ENCODE assay signal across 14 cellular contexts in the genomic region with DNA sequence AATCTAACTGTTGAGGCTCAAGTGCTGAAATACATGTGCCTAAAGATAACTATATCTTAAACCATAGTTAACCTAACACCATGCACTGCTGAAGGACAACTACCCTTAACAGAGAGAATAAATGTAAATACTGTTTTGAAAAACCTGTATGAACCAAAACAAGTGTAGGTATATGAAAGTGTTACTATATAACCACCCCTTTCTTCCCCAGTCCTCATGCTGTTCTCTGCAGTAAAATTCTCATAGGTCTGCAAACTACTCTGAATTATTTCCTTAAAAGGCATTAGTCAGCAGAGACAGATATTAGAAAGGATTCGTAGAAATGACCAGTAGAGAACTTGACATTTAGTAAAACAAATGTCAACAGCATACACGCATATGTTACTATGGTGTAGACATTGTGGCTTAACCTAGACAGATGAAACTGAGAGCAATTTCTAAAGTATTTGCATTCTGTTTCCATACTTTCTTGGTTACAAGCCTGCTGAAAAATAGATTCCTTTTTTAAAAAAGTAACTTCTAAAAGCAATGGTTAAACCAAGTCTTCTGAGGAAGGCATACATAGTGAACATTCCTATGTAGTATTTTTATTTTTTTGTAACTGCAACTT. TPM values are rescaled to one million over a fixed set of nuclear protein-coding genes. Genes with fewer than 3 reads are reported as not detected.
A peak's percentile ranks its signal among the peaks of the same experiment; 100 is the strongest.
DNase-seq lines count a peak whose midpoint lies in the region; ATAC-seq and TF ChIP-seq lines count a peak whose summit lies in the region.
"Had no signal": no experiment of that assay in that cellular context is flagged by ENCODE, and none has a peak within 500 bp of the region (broad histone marks: within the 10 kb centered on the region; RNA-seq: fewer than 3 reads in every experiment).

No MANE protein-coding gene starts in this region.

- no TSS peak for BruUV-seq in MCF 10A (replicated peaks; lab: Mats Ljungman, UMichigan)

- H3K36me3 ChIP-seq in thoracic aorta: peaks cover 8% of the 10 kb centered on the region
- H3K36me3 ChIP-seq: ovary, upper lobe of right lung had no signal

- peaks cover 6% of the 10 kb centered on the region for H3K27me3 Mint-ChIP-seq in activated naive CD8-positive, alpha-beta T cell treated with anti-CD3 and anti-CD28 coated beads, Interleukin-2, amount 50 U/mL, for 24 hours
- peaks cover 30% of the 10 kb centered on the region for H3K27me3 Mint-ChIP-seq in activated naive CD8-positive, alpha-beta T cell treated with anti-CD3 and anti-CD28 coated beads for 36 hours
- no peaks in the 10 kb centered on the region for H3K27me3 Mint-ChIP-seq in MCF 10A (ENCODE audit: insufficient read depth, unreplicated experiment)

- no peak overlapping the region for H3K27ac Mint-ChIP-seq in activated naive CD8-positive, alpha-beta T cell treated with anti-CD3 and anti-CD28 coated beads, Interleukin-2, amount 50 U/mL, for 24 hours
- H3K27ac Mint-ChIP-seq in activated naive CD8-positive, alpha-beta T cell treated with anti-CD3 and anti-CD28 coated beads for 36 hours: no peak overlapping the region
- no peak overlapping the region for H3K27ac Mint-ChIP-seq in MCF 10A (ENCODE audit: low read depth, unreplicated experiment)

- POLR2A ChIA-PET in MCF 10A (lab: Yijun Ruan, JAX): interaction anchor here (1.2 kb wide), 1 partner anchor 19 kb away, joined by 3 read pairs; no protein-coding TSS in a partner anchor

- no peaks in the 10 kb centered on the region for H3K9me3 ChIP-seq in thoracic aorta
- H3K9me3 ChIP-seq: HAP-1, ovary, upper lobe of right lung had no signal

- H3K4me3 ChIP-seq in thoracic aorta: no peak overlapping the region
- H3K4me3 ChIP-seq: HAP-1, ovary, upper lobe of right lung had no signal

- H3K27me3 ChIP-seq in thoracic aorta (replicated peaks; ENCODE audit: insufficient read depth): no peaks in the 10 kb centered on the region
- H3K27me3 ChIP-seq: ovary, upper lobe of right lung had no signal

- no peaks in the 10 kb centered on the region for H3K4me1 Mint-ChIP-seq in activated naive CD8-positive, alpha-beta T cell treated with anti-CD3 and anti-CD28 coated beads, Interleukin-2, amount 50 U/mL, for 24 hours
- H3K4me1 Mint-ChIP-seq in activated naive CD8-positive, alpha-beta T cell treated with anti-CD3 and anti-CD28 coated beads for 36 hours: peaks cover 3% of the 10 kb centered on the region
- H3K4me1 Mint-ChIP-seq in MCF 10A (ENCODE audit: insufficient read depth, unreplicated experiment): no peaks in the 10 kb centered on the region

- H3K36me3 Mint-ChIP-seq in activated naive CD8-positive, alpha-beta T cell treated with anti-CD3 and anti-CD28 coated beads, Interleukin-2, amount 50 U/mL, for 24 hours (ENCODE audit: low read depth): no peaks in the 10 kb centered on the region
- H3K36me3 Mint-ChIP-seq in activated naive CD8-positive, alpha-beta T cell treated with anti-CD3 and anti-CD28 coated beads for 36 hours: peaks cover 1% of the 10 kb centered on the region
- peaks cover 7% of the 10 kb centered on the region for H3K36me3 Mint-ChIP-seq in MCF 10A (ENCODE audit: insufficient read depth, unreplicated experiment)

- DNase-seq in activated naive CD8-positive, alpha-beta T cell treated with anti-CD3 and anti-CD28 coated beads, Interleukin-2, amount 50 U/mL, for 24 hours: no peak
- DNase-seq in activated naive CD8-positive, alpha-beta T cell treated with anti-CD3 and anti-CD28 coated beads for 36 hours: no peak
- DNase-seq in thoracic aorta (ENCODE audit: low spot score) (no peak), MCF 10A (ENCODE audit: unreplicated experiment) (no peak), NCI-H2227 (lab: John Stamatoyannopoulos, UW; ENCODE audit: unreplicated experiment) (no peak)
- no peak for DNase-seq in activated naive CD4-positive, alpha-beta T cell (lab: John Stamatoyannopoulos, UW)
- DNase-seq: ovary, upper lobe of right lung had no signal

- ATAC-seq in activated naive CD8-positive, alpha-beta T cell treated with anti-CD3 and anti-CD28 coated beads, Interleukin-2, amount 50 U/mL, for 24 hours: peak; percentile 10
- peak; percentile 74 for ATAC-seq in HG02840 (IDR thresholded peaks at IDR 0.05; ENCODE audit: low FRiP score, unreplicated experiment)
- ATAC-seq in HG03558 (IDR thresholded peaks at IDR 0.05; ENCODE audit: extremely low read depth, unreplicated experiment): peak; percentile 80
- ATAC-seq in thoracic aorta (ENCODE audit: insufficient number of reproducible peaks, low FRiP score, low read depth): no peak
- ATAC-seq: Panc1, upper lobe of right lung had no signal

- CTCF ChIA-PET in MCF 10A (lab: Yijun Ruan, JAX): interaction anchor here (0.5 kb wide), 1 partner anchor 10 kb away, joined by 5 read pairs; no protein-coding TSS in a partner anchor

- H3K4me3 Mint-ChIP-seq in activated naive CD8-positive, alpha-beta T cell treated with anti-CD3 and anti-CD28 coated beads, Interleukin-2, amount 50 U/mL, for 24 hours: no peak overlapping the region
- H3K4me3 Mint-ChIP-seq in activated naive CD8-positive, alpha-beta T cell treated with anti-CD3 and anti-CD28 coated beads for 36 hours: no peak overlapping the region
- H3K4me3 Mint-ChIP-seq in MCF 10A (ENCODE audit: unreplicated experiment): no peak overlapping the region

- H3K9me3 Mint-ChIP-seq in activated naive CD8-positive, alpha-beta T cell treated with anti-CD3 and anti-CD28 coated beads, Interleukin-2, amount 50 U/mL, for 24 hours: no peaks in the 10 kb centered on the region
- H3K9me3 Mint-ChIP-seq in activated naive CD8-positive, alpha-beta T cell treated with anti-CD3 and anti-CD28 coated beads for 36 hours: no peaks in the 10 kb centered on the region
- no peaks in the 10 kb centered on the region for H3K9me3 Mint-ChIP-seq in MCF 10A (ENCODE audit: unreplicated experiment)

- no peak for TF ChIP-seq CTCF in thoracic aorta (IDR thresholded peaks at IDR 0.05)
- TF ChIP-seq CTCF in MCF 10A (IDR thresholded peaks at IDR 0.05; ENCODE audit: unreplicated experiment): no peak

- peak overlapping the region; percentile 44 to 53 for H3K27ac ChIP-seq in thoracic aorta
- H3K27ac ChIP-seq: 22Rv1, epithelial cell of prostate, ovary, upper lobe of right lung had no signal

- intact Hi-C loops in MCF 10A (cut with micrococcal nuclease): no loop called here

- H3K4me1 ChIP-seq in thoracic aorta (ENCODE audit: control insufficient read depth in 1 of 2, low read depth in 2 of 2): peaks cover 24 to 62% of the 10 kb centered on the region in 2 donors
- H3K4me1 ChIP-seq: upper lobe of right lung had no signal

RNA-seq across cellular contexts. Expression of gene CSRP2, which starts 13.9 kb away (rescaled TPM):
- total RNA-seq in activated naive CD8-positive, alpha-beta T cell treated with anti-CD3 and anti-CD28 coated beads for 36 hours: under 1 TPM; 0.76 to 0.78 TPM
- total RNA-seq in thoracic aorta (10 to 100 TPM; 75.0 to 93.5 TPM), MCF 10A (2022) (2.0 and 2.6 TPM in 2 replicates)

Comparison
In these comparisons a context has a peak if more than half of its experiments do, and no peak if none do; other contexts are left out.
1. RNA of gene CSRP2, which starts 13.9 kb away (total RNA-seq): 75.0 to 93.5 TPM in thoracic aorta; 2.0 to 2.6 TPM in MCF 10A and 0.76 to 0.78 TPM in activated naive CD8-positive, alpha-beta T cell treated with anti-CD3 and anti-CD28 coated beads for 36 hours; every median in the first group is over 10 times any median in the second.